In the genomic region with DNA sequence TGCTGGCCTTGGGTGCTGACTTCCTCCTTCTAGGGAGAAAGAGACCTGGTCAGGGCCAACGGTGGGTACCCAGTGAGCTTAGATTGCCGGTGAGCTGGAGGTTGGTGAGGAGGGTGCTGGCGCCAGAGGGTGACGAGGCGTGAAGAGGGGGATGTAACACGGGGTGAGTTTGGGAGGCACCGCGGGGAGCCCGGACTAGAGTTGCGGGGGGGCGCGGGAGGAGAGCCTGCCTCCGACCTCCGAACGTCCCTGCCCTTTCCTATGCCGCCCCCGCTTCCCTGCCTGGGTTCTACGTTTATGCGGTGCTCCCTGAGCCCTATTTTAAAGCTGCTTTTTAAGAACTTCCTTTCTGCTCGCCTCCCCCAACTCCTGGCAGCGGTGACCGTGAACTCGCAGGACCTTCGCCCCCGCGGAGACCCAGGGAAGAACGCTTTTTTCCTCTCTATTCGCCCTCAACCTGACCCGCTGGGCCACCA, we compare ENCODE assay signal across 1 cellular context.
TF ChIP-seq lines count a peak whose summit lies in the region.

No MANE protein-coding gene starts in this region.

TF ChIP-seq in HepG2, 621 proteins besides CTCF, POLR2A, EP300 and RAD21 (continued from another document):
- TF ChIP-seq, protein P1, sequence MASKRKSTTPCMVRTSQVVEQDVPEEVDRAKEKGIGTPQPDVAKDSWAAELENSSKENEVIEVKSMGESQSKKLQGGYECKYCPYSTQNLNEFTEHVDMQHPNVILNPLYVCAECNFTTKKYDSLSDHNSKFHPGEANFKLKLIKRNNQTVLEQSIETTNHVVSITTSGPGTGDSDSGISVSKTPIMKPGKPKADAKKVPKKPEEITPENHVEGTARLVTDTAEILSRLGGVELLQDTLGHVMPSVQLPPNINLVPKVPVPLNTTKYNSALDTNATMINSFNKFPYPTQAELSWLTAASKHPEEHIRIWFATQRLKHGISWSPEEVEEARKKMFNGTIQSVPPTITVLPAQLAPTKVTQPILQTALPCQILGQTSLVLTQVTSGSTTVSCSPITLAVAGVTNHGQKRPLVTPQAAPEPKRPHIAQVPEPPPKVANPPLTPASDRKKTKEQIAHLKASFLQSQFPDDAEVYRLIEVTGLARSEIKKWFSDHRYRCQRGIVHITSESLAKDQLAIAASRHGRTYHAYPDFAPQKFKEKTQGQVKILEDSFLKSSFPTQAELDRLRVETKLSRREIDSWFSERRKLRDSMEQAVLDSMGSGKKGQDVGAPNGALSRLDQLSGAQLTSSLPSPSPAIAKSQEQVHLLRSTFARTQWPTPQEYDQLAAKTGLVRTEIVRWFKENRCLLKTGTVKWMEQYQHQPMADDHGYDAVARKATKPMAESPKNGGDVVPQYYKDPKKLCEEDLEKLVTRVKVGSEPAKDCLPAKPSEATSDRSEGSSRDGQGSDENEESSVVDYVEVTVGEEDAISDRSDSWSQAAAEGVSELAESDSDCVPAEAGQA (IDR thresholded peaks at IDR 0.05; ENCODE audit: low read depth), result no peak
- TF ChIP-seq, protein P1 (CRISPR knock-in tag; IDR thresholded peaks at IDR 0.05; ENCODE audit: borderline replicate concordance), result no peak
- TF ChIP-seq TEAD3 (CRISPR knock-in tag; optimal IDR thresholded peaks at IDR 0.05; ENCODE audit: borderline replicate concordance) (peak; percentile 51), ETV6 (CRISPR knock-in tag; conservative IDR thresholded peaks at IDR 0.05) (no peak), RARA (CRISPR knock-in tag; IDR thresholded peaks at IDR 0.05) (peak; percentile 94), ZNF670 (CRISPR knock-in tag; IDR thresholded peaks at IDR 0.05; ENCODE audit: borderline replicate concordance) (no peak), POLR2AphosphoS5 (IDR thresholded peaks at IDR 0.05; ENCODE audit: low read depth, low read length) (no peak), PCBP1 (IDR thresholded peaks at IDR 0.05; ENCODE audit: borderline replicate concordance, low read depth, low read length) (no peak), ELF1 (CRISPR knock-in tag; IDR thresholded peaks at IDR 0.05) (no peak), TBL1XR1 (IDR thresholded peaks at IDR 0.05; ENCODE audit: borderline replicate concordance, low read length, partially characterized antibody) (no peak), SRSF1 (optimal IDR thresholded peaks at IDR 0.05; ENCODE audit: low read depth, low read length) (no peak), FOXA3 (CRISPR knock-in tag; IDR thresholded peaks at IDR 0.05) (0 out of 2 replicates have a peak, but pooled peaks have one; percentile 8), MXD4 (CRISPR knock-in tag; IDR thresholded peaks at IDR 0.05) (no peak), YY1 (IDR thresholded peaks at IDR 0.05; ENCODE audit: insufficient read depth, insufficient replicate concordance, low read depth, low read length) (no peak)
- TF ChIP-seq, protein P2, sequence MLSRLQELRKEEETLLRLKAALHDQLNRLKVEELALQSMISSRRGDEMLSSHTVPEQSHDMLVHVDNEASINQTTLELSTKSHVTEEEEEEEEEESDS (CRISPR knock-in tag; IDR thresholded peaks at IDR 0.05; ENCODE audit: borderline replicate concordance), result no peak
- TF ChIP-seq, protein P3, sequence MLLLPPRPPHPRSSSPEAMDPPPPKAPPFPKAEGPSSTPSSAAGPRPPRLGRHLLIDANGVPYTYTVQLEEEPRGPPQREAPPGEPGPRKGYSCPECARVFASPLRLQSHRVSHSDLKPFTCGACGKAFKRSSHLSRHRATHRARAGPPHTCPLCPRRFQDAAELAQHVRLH (CRISPR knock-in tag; IDR thresholded peaks at IDR 0.05; ENCODE audit: borderline replicate concordance, low read depth), result no peak
- TF ChIP-seq, protein P4, sequence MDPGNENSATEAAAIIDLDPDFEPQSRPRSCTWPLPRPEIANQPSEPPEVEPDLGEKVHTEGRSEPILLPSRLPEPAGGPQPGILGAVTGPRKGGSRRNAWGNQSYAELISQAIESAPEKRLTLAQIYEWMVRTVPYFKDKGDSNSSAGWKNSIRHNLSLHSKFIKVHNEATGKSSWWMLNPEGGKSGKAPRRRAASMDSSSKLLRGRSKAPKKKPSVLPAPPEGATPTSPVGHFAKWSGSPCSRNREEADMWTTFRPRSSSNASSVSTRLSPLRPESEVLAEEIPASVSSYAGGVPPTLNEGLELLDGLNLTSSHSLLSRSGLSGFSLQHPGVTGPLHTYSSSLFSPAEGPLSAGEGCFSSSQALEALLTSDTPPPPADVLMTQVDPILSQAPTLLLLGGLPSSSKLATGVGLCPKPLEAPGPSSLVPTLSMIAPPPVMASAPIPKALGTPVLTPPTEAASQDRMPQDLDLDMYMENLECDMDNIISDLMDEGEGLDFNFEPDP (CRISPR knock-in tag; conservative IDR thresholded peaks at IDR 0.05), result no peak
TF ChIP-seq in HepG2: peak in this region for 65.
